In genomic region chr12:109309441-109310246, GRCh38 we compare ENCODE assay signal across 8 cellular contexts. TPM values are rescaled to one million over a fixed set of nuclear protein-coding genes. Genes with fewer than 3 reads are reported as not detected.
DNase-seq lines count a peak whose midpoint lies in the region; ATAC-seq and TF ChIP-seq lines count a peak whose summit lies in the region.

No MANE protein-coding gene starts in this region.

- CTCF ChIA-PET in activated B cell treated with CpG ODN at 0.5 μM for 24 hours (lab: Charles Lee), result no interaction called here

- H3K9me3 ChIP-seq in cardiac muscle cell (ENCODE audit: low read depth) (no peaks in the 10 kb centered on the region), iPS-18c (ENCODE audit: control insufficient read depth, insufficient read depth, low read length) (no peaks in the 10 kb centered on the region)

- H3K27me3 ChIP-seq in cardiac muscle cell, result peaks cover 71% of the 10 kb centered on the region

- H3K27ac ChIP-seq in cardiac muscle cell, result no peak overlapping the region

- H3K27me3 Mint-ChIP-seq in activated B cell treated with CpG ODN at 0.5 μM for 24 hours, result peaks cover 59% of the 10 kb centered on the region
- peaks cover 95% of the 10 kb centered on the region for H3K27me3 Mint-ChIP-seq in stimulated activated memory B cell treated with anti-CD40 and anti-IgM and Interleukin-4, amounts not matched to agents 10 μg/mL and 1 μg/mL and 100 μg/mL, for 72 hours

- POLR2A ChIA-PET in activated B cell treated with CpG ODN at 0.5 μM for 24 hours (lab: Charles Lee), result no interaction called here

- H3K36me3 ChIP-seq in cardiac muscle cell, result no peaks in the 10 kb centered on the region

- no peaks in the 10 kb centered on the region for H3K4me1 ChIP-seq in cardiac muscle cell (ENCODE audit: low read depth)

- H3K4me1 Mint-ChIP-seq in activated B cell treated with CpG ODN at 0.5 μM for 24 hours, result peaks cover 16% of the 10 kb centered on the region
- peaks cover 15% of the 10 kb centered on the region for H3K4me1 Mint-ChIP-seq in stimulated activated memory B cell treated with anti-CD40 and anti-IgM and Interleukin-4, amounts not matched to agents 10 μg/mL and 1 μg/mL and 100 μg/mL, for 72 hours

- intact Hi-C loops in cardiac septum (cut with DNase I), result no loop called here
- intact Hi-C loops in activated B cell treated with CpG ODN at 0.5 μM for 24 hours (cut with micrococcal nuclease), result no loop called here

- DNase-seq in cardiac muscle cell (ENCODE audit: low read depth in 1 of 2, low spot score in 1 of 2) (peak in 1 of 2 donors; percentile 43), cardiac septum (ENCODE audit: low spot score) (no peak), activated B cell treated with CpG ODN at 0.5 μM for 24 hours (no peak), glomerular visceral epithelial cell (ENCODE audit: extremely low spot score) (no peak), NCI-H128 (lab: John Stamatoyannopoulos, UW; ENCODE audit: unreplicated experiment) (no peak)

- ATAC-seq in activated B cell treated with CpG ODN at 0.5 μM for 24 hours (ENCODE audit: low read depth), result no peak
- peak; percentile 46 for ATAC-seq in stimulated activated memory B cell treated with anti-CD40 and anti-IgM and Interleukin-4, amounts not matched to agents 10 μg/mL and 1 μg/mL and 100 μg/mL, for 72 hours
- ATAC-seq in HG03460 (IDR thresholded peaks at IDR 0.05; ENCODE audit: unreplicated experiment), result no peak

- H3K36me3 Mint-ChIP-seq in activated B cell treated with CpG ODN at 0.5 μM for 24 hours (ENCODE audit: low read depth), result no peaks in the 10 kb centered on the region
- no peaks in the 10 kb centered on the region for H3K36me3 Mint-ChIP-seq in stimulated activated memory B cell treated with anti-CD40 and anti-IgM and Interleukin-4, amounts not matched to agents 10 μg/mL and 1 μg/mL and 100 μg/mL, for 72 hours

- peak overlapping the region; percentile 80 for H3K4me3 Mint-ChIP-seq in activated B cell treated with CpG ODN at 0.5 μM for 24 hours
- H3K4me3 Mint-ChIP-seq in stimulated activated memory B cell treated with anti-CD40 and anti-IgM and Interleukin-4, amounts not matched to agents 10 μg/mL and 1 μg/mL and 100 μg/mL, for 72 hours, result peak overlapping the region; percentile 85

- H3K4me3 ChIP-seq in cardiac muscle cell (peak overlapping the region; percentile 50), iPS-18c (ENCODE audit: insufficient read depth, low read depth, low read length) (peak overlapping the region; percentile 55)

- no peaks in the 10 kb centered on the region for H3K9me3 Mint-ChIP-seq in activated B cell treated with CpG ODN at 0.5 μM for 24 hours
- no peaks in the 10 kb centered on the region for H3K9me3 Mint-ChIP-seq in stimulated activated memory B cell treated with anti-CD40 and anti-IgM and Interleukin-4, amounts not matched to agents 10 μg/mL and 1 μg/mL and 100 μg/mL, for 72 hours

- TF ChIP-seq CTCF in cardiac muscle cell (IDR thresholded peaks at IDR 0.05; ENCODE audit: low read depth, low read length) (no peak), activated B cell treated with CpG ODN at 0.5 μM for 24 hours (IDR thresholded peaks at IDR 0.05) (no peak)

- H3K27ac Mint-ChIP-seq in activated B cell treated with CpG ODN at 0.5 μM for 24 hours, result no peak overlapping the region
- no peak overlapping the region for H3K27ac Mint-ChIP-seq in stimulated activated memory B cell treated with anti-CD40 and anti-IgM and Interleukin-4, amounts not matched to agents 10 μg/mL and 1 μg/mL and 100 μg/mL, for 72 hours

RNA-seq across cellular contexts. Expression of gene FOXN4, which starts 0.6 kb away (rescaled TPM):
- total RNA-seq in cardiac muscle cell (0.42 and 2.5 TPM in 2 replicates), cardiac septum (not detected), activated B cell treated with CpG ODN at 0.5 μM for 24 hours (not detected in 2 replicates)
- polyA plus RNA-seq in cardiac muscle cell, result 0.15 and 0.84 TPM in 2 replicates

RNA-seq across cellular contexts. Expression of gene MYO1H, which starts 38.1 kb away (rescaled TPM):
- 0.21 TPM in 1 of 2 replicates, not detected in the other for total RNA-seq in cardiac muscle cell
- polyA plus RNA-seq in cardiac muscle cell, result 0.36 TPM in 1 of 2 replicates, not detected in the other
- total RNA-seq in cardiac septum, result not detected
- not detected in 2 replicates for total RNA-seq in activated B cell treated with CpG ODN at 0.5 μM for 24 hours
